ENCODE assay signal across 11 cellular contexts in the genomic region with DNA sequence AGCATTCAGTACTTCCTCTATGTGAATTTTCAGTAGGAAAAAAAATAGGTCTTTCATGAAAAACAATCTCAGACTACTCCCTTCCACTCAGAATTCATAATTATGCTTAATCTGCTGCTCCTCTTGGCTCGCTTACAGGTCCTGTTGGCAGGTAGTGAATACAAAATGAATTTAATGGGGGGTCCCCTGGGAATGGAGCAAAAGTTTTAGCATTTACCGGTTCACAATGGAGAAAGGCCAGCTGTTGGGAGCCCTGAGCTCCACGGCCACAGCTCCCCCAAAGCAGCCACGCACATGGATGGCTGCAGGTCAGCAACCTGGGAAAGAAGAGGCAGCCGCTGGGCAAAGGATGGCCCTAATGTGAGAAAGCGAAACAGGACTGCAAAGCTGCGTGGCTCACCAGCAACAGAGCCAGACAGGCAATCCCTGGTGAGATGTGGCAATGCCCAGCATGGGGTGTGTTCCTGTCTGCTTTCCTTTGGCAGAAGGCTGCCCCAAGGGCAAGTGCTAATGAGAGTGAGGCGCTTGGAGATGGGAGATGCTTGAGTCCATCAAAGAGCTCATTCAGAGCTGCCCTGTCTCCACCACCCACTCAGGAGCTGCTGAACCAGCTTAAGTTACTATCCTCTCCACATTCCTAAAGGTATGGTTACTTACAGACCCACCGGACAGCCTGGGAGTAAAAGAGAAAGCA.
A peak's percentile ranks its signal among the peaks of the same experiment; 100 is the strongest.
DNase-seq lines count a peak whose midpoint lies in the region; TF ChIP-seq lines count a peak whose summit lies in the region.
"Had no signal": no experiment of that assay in that cellular context is flagged by ENCODE, and none has a peak within 500 bp of the region (broad histone marks: within the 10 kb centered on the region; RNA-seq: fewer than 3 reads in every experiment).

No MANE protein-coding gene starts in this region.

- no peak for TF ChIP-seq CTCF in GM10266 (IDR thresholded peaks at IDR 0.05; ENCODE audit: control insufficient read depth, insufficient read depth, low read depth, missing control alignments)

- intact Hi-C loops in activated CD4-positive, alpha-beta T cell treated with anti-CD3 and anti-CD28 coated beads, Interleukin-2, amount 10 ng/mL, durations not matched to agents 24 days and 14 days (cut with micrococcal nuclease), result no loop called here

- peaks cover 2% of the 10 kb centered on the region for H3K27me3 Mint-ChIP-seq in activated CD4-positive, alpha-beta T cell treated with anti-CD3 and anti-CD28 coated beads, Interleukin-2, amount 10 ng/mL, durations not matched to agents 24 days and 14 days

- H3K27ac Mint-ChIP-seq in activated CD4-positive, alpha-beta T cell treated with anti-CD3 and anti-CD28 coated beads, Interleukin-2, amount 10 ng/mL, durations not matched to agents 24 days and 14 days, result no peak overlapping the region
- H3K27ac Mint-ChIP-seq: activated naive CD4-positive, alpha-beta T cell treated with anti-CD3 and anti-CD28 coated beads, Interleukin-2, amount 50 U/mL, for 72 hours; CD4-positive, alpha-beta memory T cell had no signal

- peak; percentile 80 for DNase-seq in DMS79 (lab: John Stamatoyannopoulos, UW)
- peak; percentile 69 for DNase-seq in NCI-H1436 treated with DMSO at 0.1 percent for 48 hours (lab: John Stamatoyannopoulos, UW)
- DNase-seq in SW480 (ENCODE audit: low spot score), result peak; percentile 0
- peak; percentile 76 for DNase-seq in left kidney (ENCODE audit: low read depth, low spot score)
- DNase-seq in activated CD4-positive, alpha-beta T cell treated with anti-CD3 and anti-CD28 coated beads, Interleukin-2, amount 10 ng/mL, durations not matched to agents 24 days and 14 days, result no peak
- DNase-seq in GM10266 (ENCODE audit: extremely low spot score), result no peak
- DNase-seq in activated CD8-positive, alpha-beta memory T cell treated with anti-CD3 and anti-CD28 coated beads, Interleukin-2, amount 50 U/mL, for 4 hours, result no peak
- DNase-seq in COLO668 (lab: John Stamatoyannopoulos, UW; ENCODE audit: unreplicated experiment), result no peak
- DNase-seq: CD4-positive, alpha-beta memory T cell; SIG-M5 had no signal

- no peaks in the 10 kb centered on the region for H3K4me1 Mint-ChIP-seq in activated CD4-positive, alpha-beta T cell treated with anti-CD3 and anti-CD28 coated beads, Interleukin-2, amount 10 ng/mL, durations not matched to agents 24 days and 14 days
- H3K4me1 Mint-ChIP-seq: CD4-positive, alpha-beta memory T cell had no signal

- no peak overlapping the region for H3K4me3 Mint-ChIP-seq in activated CD4-positive, alpha-beta T cell treated with anti-CD3 and anti-CD28 coated beads, Interleukin-2, amount 10 ng/mL, durations not matched to agents 24 days and 14 days
- H3K4me3 Mint-ChIP-seq: CD4-positive, alpha-beta memory T cell had no signal

- no peaks in the 10 kb centered on the region for H3K9me3 Mint-ChIP-seq in activated CD4-positive, alpha-beta T cell treated with anti-CD3 and anti-CD28 coated beads, Interleukin-2, amount 10 ng/mL, durations not matched to agents 24 days and 14 days

- no peaks in the 10 kb centered on the region for H3K36me3 Mint-ChIP-seq in activated CD4-positive, alpha-beta T cell treated with anti-CD3 and anti-CD28 coated beads, Interleukin-2, amount 10 ng/mL, durations not matched to agents 24 days and 14 days (ENCODE audit: low read depth)

Comparison
In these comparisons a context has a peak if more than half of its experiments do, and no peak if none do; other contexts are left out.
1. DNase-seq: peak in DMS79 (single experiment), NCI-H1436 treated with DMSO at 0.1 percent for 48 hours (single experiment), SW480 (single experiment) and left kidney (single experiment); none in activated CD4-positive, alpha-beta T cell treated with anti-CD3 and anti-CD28 coated beads, Interleukin-2, amount 10 ng/mL, durations not matched to agents 24 days and 14 days (single experiment), GM10266 (single experiment), activated CD8-positive, alpha-beta memory T cell treated with anti-CD3 and anti-CD28 coated beads, Interleukin-2, amount 50 U/mL, for 4 hours (single experiment) and COLO668 (single experiment).